ENCODE assay signal across 8 cellular contexts in the genomic region with DNA sequence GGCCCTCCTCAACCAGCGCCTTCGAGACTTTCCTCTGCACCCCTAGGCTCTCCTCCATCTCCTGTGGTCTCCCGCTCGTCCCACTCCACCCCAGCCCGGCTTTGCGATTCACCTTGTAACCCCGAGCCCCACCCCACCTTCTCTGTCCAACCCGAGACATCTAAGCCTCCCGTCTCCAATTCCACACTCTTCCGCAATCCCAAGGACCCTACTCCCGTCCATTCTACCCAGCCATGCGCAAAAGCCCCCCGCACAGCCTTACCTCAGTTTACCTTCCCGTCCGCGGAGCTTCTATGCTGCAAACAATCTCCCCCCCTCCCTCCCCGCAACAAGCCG.
A peak's percentile ranks its signal among the peaks of the same experiment; 100 is the strongest.
DNase-seq lines count a peak whose midpoint lies in the region; ATAC-seq and TF ChIP-seq lines count a peak whose summit lies in the region.

No MANE protein-coding gene starts in this region.

- ATAC-seq in GM21360 (IDR thresholded peaks at IDR 0.05; ENCODE audit: unreplicated experiment), result peak; percentile 1

- H3K9me3 Mint-ChIP-seq in nephron, result no peaks in the 10 kb centered on the region

- H3K27me3 ChIP-seq in effector memory CD4-positive, alpha-beta T cell (replicated peaks; ENCODE audit: control insufficient read depth, insufficient read depth, low read length, poor library complexity, severe bottlenecking), result no peaks in the 10 kb centered on the region

- H3K27me3 Mint-ChIP-seq in nephron (ENCODE audit: low read depth), result no peaks in the 10 kb centered on the region

- peaks cover 39% of the 10 kb centered on the region for H3K4me1 Mint-ChIP-seq in nephron

- peaks cover 27% of the 10 kb centered on the region for H3K36me3 Mint-ChIP-seq in nephron (ENCODE audit: low read depth)

- TF ChIP-seq CTCF in 22Rv1 (IDR thresholded peaks at IDR 0.05), result no peak
- TF ChIP-seq CTCF in nephron (IDR thresholded peaks at IDR 0.05; ENCODE audit: unreplicated experiment in 3 of 3), result no peak

- H3K4me3 ChIP-seq in effector memory CD4-positive, alpha-beta T cell (ENCODE audit: insufficient read depth, low read depth, low read length, poor library complexity, severe bottlenecking), result peak overlapping the region; percentile 75

- peaks cover 21% of the 10 kb centered on the region for H3K4me1 ChIP-seq in effector memory CD4-positive, alpha-beta T cell (ENCODE audit: control insufficient read depth, insufficient read depth, low read length, poor library complexity, severe bottlenecking)

- H3K27ac Mint-ChIP-seq in nephron, result peak overlapping the region; percentile 97 to 99 (median 99)

- H3K36me3 ChIP-seq in KOPT-K1 (ENCODE audit: insufficient read depth, low read length), result peaks cover 31% of the 10 kb centered on the region
- H3K36me3 ChIP-seq in effector memory CD4-positive, alpha-beta T cell (ENCODE audit: control insufficient read depth, insufficient read depth, low read length), result peaks cover 20% of the 10 kb centered on the region

- H3K27ac ChIP-seq in 22Rv1, result peak overlapping the region; percentile 90
- peak overlapping the region; percentile 88 for H3K27ac ChIP-seq in KOPT-K1 (ENCODE audit: low read depth, low read length, poor library complexity, severe bottlenecking)
- H3K27ac ChIP-seq in effector memory CD4-positive, alpha-beta T cell (ENCODE audit: insufficient read depth, low read length, poor library complexity, severe bottlenecking), result peak overlapping the region; percentile 97

- no peaks in the 10 kb centered on the region for H3K9me3 ChIP-seq in KOPT-K1 (ENCODE audit: insufficient read depth, low read length, poor library complexity, severe bottlenecking)
- no peaks in the 10 kb centered on the region for H3K9me3 ChIP-seq in effector memory CD4-positive, alpha-beta T cell (ENCODE audit: control insufficient read depth, low read length)

- no peak for DNase-seq in effector memory CD4-positive, alpha-beta T cell
- DNase-seq in NCI-H1048 (lab: John Stamatoyannopoulos, UW) (no peak), GM19240 (ENCODE audit: insufficient read length, low spot score) (no peak)
- DNase-seq in activated effector memory CD4-positive, alpha-beta T cell treated with anti-CD3 and anti-CD28 coated beads, Interleukin-2, amount 50 U/mL, for 16 hours, result no peak

- peak overlapping the region; percentile 90 to 97 (median 96) for H3K4me3 Mint-ChIP-seq in nephron
